In genomic region chr2:128610496-128610895, GRCh38 we compare ENCODE assay signal across 19 cellular contexts.
DNase-seq lines count a peak whose midpoint lies in the region; ATAC-seq and TF ChIP-seq lines count a peak whose summit lies in the region.
"Had no signal": no experiment of that assay in that cellular context is flagged by ENCODE, and none has a peak within 500 bp of the region (broad histone marks: within the 10 kb centered on the region; RNA-seq: fewer than 3 reads in every experiment).

No MANE protein-coding gene starts in this region.

- H2BK15ac ChIP-seq in neuronal stem cell (ENCODE audit: low read length): no peak overlapping the region
- H2BK15ac ChIP-seq in mesendoderm (replicated peaks; ENCODE audit: low read depth): no peak overlapping the region

- H3K27me3 ChIP-seq in heart right ventricle (peaks cover 0 to 7% (median 0%) of the 10 kb centered on the region in 7 donors), neuronal stem cell (ENCODE audit: control insufficient read depth in 3 of 3, insufficient read depth in 3 of 3, low read depth in 1 of 3, low read length in 3 of 3) (no peaks in the 10 kb centered on the region), sigmoid colon (no peaks in the 10 kb centered on the region), mesendoderm (ENCODE audit: insufficient read depth, low read length, poor library complexity) (no peaks in the 10 kb centered on the region)
- H3K27me3 ChIP-seq: BLaER1 had no signal

- no peaks in the 10 kb centered on the region for H3K79me1 ChIP-seq in neuronal stem cell (ENCODE audit: low read depth, low read length)
- H3K79me1 ChIP-seq in mesendoderm (ENCODE audit: low read length): no peaks in the 10 kb centered on the region

- no peak overlapping the region for H2BK120ac ChIP-seq in neuronal stem cell (ENCODE audit: low read depth, low read length)
- no peak overlapping the region for H2BK120ac ChIP-seq in mesendoderm (ENCODE audit: low read depth, low read length)

- H2AFZ ChIP-seq in neuronal stem cell (ENCODE audit: low read length): no peak overlapping the region
- H2AFZ ChIP-seq: GM23338 had no signal

- H2BK12ac ChIP-seq in neuronal stem cell (ENCODE audit: low read length): no peak overlapping the region

- TF ChIP-seq POLR2A in sigmoid colon (IDR thresholded peaks at IDR 0.05): no peak

- H4K5ac ChIP-seq in mesendoderm (ENCODE audit: low read length): no peak overlapping the region

- H3K4ac ChIP-seq in neuronal stem cell (ENCODE audit: low read length) (peak overlapping the region; percentile 79), mesendoderm (ENCODE audit: low read depth, low read length) (no peak overlapping the region)

- no peak overlapping the region for H3K56ac ChIP-seq in mesendoderm (ENCODE audit: low read length)

- H3K4me1 ChIP-seq in heart right ventricle: peaks cover 0 to 3% (median 0%) of the 10 kb centered on the region in 9 donors
- peaks cover 6% of the 10 kb centered on the region in 2 donors for H3K4me1 ChIP-seq in neuronal stem cell (ENCODE audit: control insufficient read depth in 2 of 2, insufficient read depth in 1 of 2, low read depth in 1 of 2, low read length in 2 of 2)
- peaks cover 0 to 6% (median 0%) of the 10 kb centered on the region in 4 donors for H3K4me1 ChIP-seq in sigmoid colon
- no peaks in the 10 kb centered on the region for H3K4me1 ChIP-seq in mesendoderm (ENCODE audit: control insufficient read depth, low read depth, low read length)

- no peak for TF ChIP-seq CTCF in heart right ventricle (IDR thresholded peaks at IDR 0.05)
- no peak for TF ChIP-seq CTCF in sigmoid colon (IDR thresholded peaks at IDR 0.05)
- no peak for TF ChIP-seq CTCF in omental fat pad (IDR thresholded peaks at IDR 0.05)

- ATAC-seq in heart right ventricle (no peak), omental fat pad (ENCODE audit: low FRiP score) (no peak), GM18868 (IDR thresholded peaks at IDR 0.05; ENCODE audit: unreplicated experiment) (no peak)
- ATAC-seq: GM12878, GM23338 had no signal

- peak; percentile 50 for DNase-seq in cardiac septum (ENCODE audit: low spot score)
- DNase-seq in heart right ventricle: no peak
- no peak for DNase-seq in neuronal stem cell (ENCODE audit: low spot score)
- DNase-seq in sigmoid colon: peak; percentile 37
- no peak for DNase-seq in mesendoderm
- DNase-seq in omental fat pad (ENCODE audit: low spot score): no peak
- DNase-seq: 8988T; CD4-positive, CD25-positive, alpha-beta regulatory T cell; CD8-positive, alpha-beta memory T cell; COR-L47; DMS 273 treated with DMSO at 0.1 percent for 48 hours; DMS53; DND-41; EL; HCEC 1CT had no signal

- H3K9me3 ChIP-seq in heart right ventricle (peaks cover 0 to 7% (median 0%) of the 10 kb centered on the region in 11 donors), neuronal stem cell (replicated peaks in 1 of 2; ENCODE audit: control insufficient read depth in 2 of 2, insufficient read depth in 1 of 2, low read depth in 1 of 2, low read length in 2 of 2) (peaks cover 0 to 2% of the 10 kb centered on the region in 2 donors), sigmoid colon (no peaks in the 10 kb centered on the region)

- no peak overlapping the region for H3K27ac ChIP-seq in heart right ventricle
- H3K27ac ChIP-seq in neuronal stem cell (replicated peaks; ENCODE audit: low read length): no peak overlapping the region
- H3K27ac ChIP-seq in sigmoid colon: no peak overlapping the region
- H3K27ac ChIP-seq in mesendoderm (ENCODE audit: low read depth, low read length): no peak overlapping the region
- H3K27ac ChIP-seq: BLaER1 had no signal

- H3K14ac ChIP-seq in neuronal stem cell (ENCODE audit: low read length): no peak overlapping the region

- no peak overlapping the region for H2AK5ac ChIP-seq in neuronal stem cell (ENCODE audit: low read depth, low read length)
- no peak overlapping the region for H2AK5ac ChIP-seq in mesendoderm (ENCODE audit: low read length)

- H3K18ac ChIP-seq in neuronal stem cell (ENCODE audit: low read length) (no peak overlapping the region), mesendoderm (ENCODE audit: low read length) (no peak overlapping the region)

- 91 to 93% methylated on average over 9 of the region's 9 CpGs for WGBS in heart right ventricle, 2 donors
- WGBS in neuronal stem cell (ENCODE audit: extremely low coverage in 2 of 2, insufficient read length in 2 of 2, insufficient replicate concordance in 1 of 2), 2 donors: no CpG with 5 or more reads among the region's 9 CpGs
- 92 to 93% methylated on average over 9 of the region's 9 CpGs for WGBS in sigmoid colon, 2 donors
- no CpG with 5 or more reads among the region's 9 CpGs for WGBS in mesendoderm (ENCODE audit: extremely low coverage, insufficient coverage, low lambda C conversion rate)

- H4K8ac ChIP-seq in neuronal stem cell (ENCODE audit: low read depth, low read length) (no peak overlapping the region), mesendoderm (ENCODE audit: low read depth, low read length) (no peak overlapping the region)

- H3K36me3 ChIP-seq in heart right ventricle (no peaks in the 10 kb centered on the region), neuronal stem cell (replicated peaks in 1 of 2; ENCODE audit: control insufficient read depth in 2 of 2, insufficient read depth in 2 of 2, low read length in 2 of 2) (no peaks in the 10 kb centered on the region), sigmoid colon (no peaks in the 10 kb centered on the region), mesendoderm (ENCODE audit: control insufficient read depth, insufficient read depth, low read length) (no peaks in the 10 kb centered on the region)
- H3K36me3 ChIP-seq: BLaER1 had no signal

- H3K79me2 ChIP-seq in mesendoderm (ENCODE audit: control insufficient read depth, insufficient read depth, low read length): no peaks in the 10 kb centered on the region

- H3K4me3 ChIP-seq in heart right ventricle: no peak overlapping the region
- H3K4me3 ChIP-seq in neuronal stem cell (ENCODE audit: low read length in 2 of 2): no peak overlapping the region
- H3K4me3 ChIP-seq in sigmoid colon: no peak overlapping the region
- H3K4me3 ChIP-seq in mesendoderm (ENCODE audit: low read length): no peak overlapping the region
- H3K4me3 ChIP-seq: BLaER1, GM12878, GM23338 had no signal

- no peak overlapping the region for H4K91ac ChIP-seq in neuronal stem cell (ENCODE audit: low read depth, low read length, poor library complexity)

- TF ChIP-seq EP300 in sigmoid colon (IDR thresholded peaks at IDR 0.05): no peak

- H3K9ac ChIP-seq in neuronal stem cell (ENCODE audit: low read depth, low read length, poor library complexity): no peak overlapping the region
- H3K9ac ChIP-seq in mesendoderm (ENCODE audit: low read length): no peak overlapping the region
- H3K9ac ChIP-seq: BLaER1 had no signal

- intact Hi-C loops in cardiac septum (cut with DNase I): no loop called here
- intact Hi-C loops in heart right ventricle (cut with DNase I): no loop called here
- intact Hi-C loops in sigmoid colon (cut with DNase I): no loop called here

- H3K4me2 ChIP-seq in neuronal stem cell (ENCODE audit: insufficient read depth, low read length, poor library complexity, severe bottlenecking) (no peak overlapping the region), mesendoderm (ENCODE audit: low read length) (no peak overlapping the region)
- H3K4me2 ChIP-seq: BLaER1, GM23338 had no signal

- no peak overlapping the region for H3K23ac ChIP-seq in neuronal stem cell (ENCODE audit: low read depth, low read length, poor library complexity)
- H3K23ac ChIP-seq in mesendoderm (ENCODE audit: low read length): no peak overlapping the region

- H2BK5ac ChIP-seq in neuronal stem cell (ENCODE audit: low read length) (no peak overlapping the region), mesendoderm (ENCODE audit: low read length) (no peak overlapping the region)

Comparison
In these comparisons a context has a peak if more than half of its experiments do, and no peak if none do; other contexts are left out.
1. DNase-seq: peak in cardiac septum (single experiment) and sigmoid colon (single experiment); none in heart right ventricle (0 of 2), neuronal stem cell (single experiment), mesendoderm (single experiment) and omental fat pad (single experiment).